ENCODE assay signal across 8 cellular contexts in genomic region chr12:7018350-7019042, GRCh38. TPM values are rescaled to one million over a fixed set of nuclear protein-coding genes. Genes with fewer than 3 reads are reported as not detected.
DNase-seq lines count a peak whose midpoint lies in the region; ATAC-seq, FAIRE-seq and TF ChIP-seq lines count a peak whose summit lies in the region.

LPCAT3 (minus strand) TSS chr12:7018476; CDS start chr12:7018424, 52 bp downstream.

- peaks cover 11% of the 10 kb centered on the region for H3K36me3 Mint-ChIP-seq in CD4-positive, alpha-beta T cell (ENCODE audit: low read depth)

- TF ChIP-seq CTCF in CD4-positive, alpha-beta T cell (IDR thresholded peaks at IDR 0.05): peak; percentile 87
- peak; percentile 87 for TF ChIP-seq CTCF in HepG2 (CRISPR knock-in tag; IDR thresholded peaks at IDR 0.05)

- H3K9ac ChIP-seq in HepG2 (ENCODE audit: insufficient read depth, low read depth, low read length): peak within 1 kb of the TSS; percentile 79

- no peaks in the 10 kb centered on the region for H3K9me3 ChIP-seq in CD4-positive, alpha-beta T cell (ENCODE audit: control insufficient read depth, low read length)
- H3K9me3 ChIP-seq in HepG2 (ENCODE audit: low read length): no peaks in the 10 kb centered on the region

- peaks cover 30% of the 10 kb centered on the region for H3K4me1 Mint-ChIP-seq in CD4-positive, alpha-beta T cell (ENCODE audit: low read depth)

- H4K20me1 ChIP-seq in HepG2 (ENCODE audit: insufficient read depth, low read length): no peaks in the 10 kb centered on the region

- peak; percentile 96 for ATAC-seq in CD4-positive, alpha-beta T cell (ENCODE audit: poor library complexity)
- ATAC-seq in GM19397 (IDR thresholded peaks at IDR 0.05; ENCODE audit: unreplicated experiment) (peak; percentile 94), HG03571 (IDR thresholded peaks at IDR 0.05; ENCODE audit: unreplicated experiment) (peak; percentile 86), HepG2 (peak; percentile 96)

- TF ChIP-seq RAD21 in HepG2 (CRISPR knock-in tag; IDR thresholded peaks at IDR 0.05): peak; percentile 92

- TF ChIP-seq POLR2A in HepG2 (IDR thresholded peaks at IDR 0.05; ENCODE audit: insufficient read depth in 1 of 2, low read depth in 2 of 2, low read length in 2 of 2): peak; percentile 71 to 78

- in situ Hi-C loops in HepG2 (cut with HindIII; ENCODE audit: extremely low pct_ligation_motif_present, low pct_unique_long_range_greater_than_20kb): loop anchor here (5.0 kb wide), 1 partner anchor 36 kb away; no protein-coding TSS in a partner anchor

- POLR2A ChIA-PET in CD4-positive, alpha-beta T cell (lab: Charles Lee): interaction anchor here (0.6 to 3.4 kb wide), 18 partner anchors 10 to 622 kb away, joined by 3 to 42 read pairs (median 4); partner anchors contain the start of genes C12orf57, C1RL, RNU7-1 and SPSB2
- POLR2A ChIA-PET in HepG2 (lab: Yijun Ruan, JAX): interaction anchor here (0.6 to 4.1 kb wide), 21 partner anchors 9 to 418 kb away, joined by 3 to 52 read pairs (median 5); partner anchors contain the start of genes C12orf57, C1RL, RNU7-1 and SPSB2

- H3K27ac Mint-ChIP-seq in CD4-positive, alpha-beta T cell: peak within 1 kb of the TSS; percentile 62

- WGBS in HepG2 (ENCODE audit: low lambda C conversion rate): 2% methylated on average over 11 of the region's 77 CpGs

- H3K4me3 ChIP-seq in HepG2 (replicated peaks in 1 of 3; ENCODE audit: insufficient read depth in 1 of 3, low read depth in 2 of 3, low read length in 3 of 3): peak within 1 kb of the TSS; percentile 60 to 97 (median 85)

- no peaks in the 10 kb centered on the region for H3K27me3 ChIP-seq in CD4-positive, alpha-beta T cell (ENCODE audit: control insufficient read depth, insufficient read depth, low read length)
- no peaks in the 10 kb centered on the region; a peak in 1 of 5 replicates for H3K27me3 ChIP-seq in HepG2 (ENCODE audit: control insufficient read depth in 1 of 2, insufficient read depth in 2 of 2, low read length in 2 of 2)

- peak within 1 kb of the TSS; percentile 54 for H2AFZ ChIP-seq in HepG2 (ENCODE audit: low read length)

- H3K27ac ChIP-seq in CD4-positive, alpha-beta T cell (ENCODE audit: low read depth, low read length): peak within 1 kb of the TSS; percentile 87
- peak within 1 kb of the TSS; percentile 97 for H3K27ac ChIP-seq in HepG2 (ENCODE audit: extremely low read length, insufficient read depth, low read length)

- peak; percentile 85 for FAIRE-seq in HepG2 (lab: Jason Lieb, UNC)

- H3K27me3 Mint-ChIP-seq in CD4-positive, alpha-beta T cell: no peaks in the 10 kb centered on the region

- CTCF ChIA-PET in CD4-positive, alpha-beta T cell (lab: Charles Lee): interaction anchor here (0.7 to 1.6 kb wide), 17 partner anchors 11 to 170 kb away, joined by 3 to 14 read pairs (median 3); partner anchors contain the start of genes C12orf57, ENO2, RNU7-1 and SPSB2
- CTCF ChIA-PET in HepG2 (lab: Yijun Ruan, JAX; ENCODE audit: low intra/inter-chr PET ratio, low total read pairs): interaction anchor here (0.9 to 1.3 kb wide), 3 partner anchors 53 to 74 kb away, joined by 3 to 4 read pairs (median 4); partner anchors contain the start of genes C12orf57, C1R and RNU7-1

- intact Hi-C loops in CD4-positive, alpha-beta T cell (cut with DNase I, micrococcal nuclease): loop anchor here (1.0 to 5.0 kb wide), 8 partner anchors 48 to 169 kb away; partner anchors contain the start of genes C1RL (in 2 of the 2), EMG1 (in 2 of the 2), PHB2 (in 2 of the 2) and SPSB2 (in 2 of the 2)
- intact Hi-C loops in HepG2 (cut with micrococcal nuclease; ENCODE audit: unreplicated experiment): loop anchor here (1.0 to 2.0 kb wide), 2 partner anchors 38 to 48 kb away; partner anchors contain the start of genes EMG1 and PHB2

- H3K4me3 Mint-ChIP-seq in CD4-positive, alpha-beta T cell: peak within 1 kb of the TSS; percentile 87

- peaks cover 0 to under 1% of the 10 kb centered on the region in 2 experiments; a peak in 3 of 5 replicates for H3K36me3 ChIP-seq in HepG2 (replicated peaks in 1 of 2; ENCODE audit: control insufficient read depth in 1 of 2, insufficient read depth in 2 of 2, low read length in 2 of 2)

- H3K4me1 ChIP-seq in HepG2 (ENCODE audit: insufficient read depth, low read length): peaks cover 35% of the 10 kb centered on the region

- peak within 1 kb of the TSS; percentile 88 for H3K4me2 ChIP-seq in HepG2 (ENCODE audit: low read depth, low read length)

- peaks cover 31% of the 10 kb centered on the region for H3K79me2 ChIP-seq in HepG2 (ENCODE audit: insufficient read depth, low read length)

- no TSS peak for BruUV-seq in HepG2 (replicated peaks; lab: Mats Ljungman, UMichigan)

- no peaks in the 10 kb centered on the region for H3K9me3 Mint-ChIP-seq in CD4-positive, alpha-beta T cell

- peak; percentile 94 to 97 (median 95) for DNase-seq in CD4-positive, alpha-beta T cell
- DNase-seq in NCI-H774 (lab: John Stamatoyannopoulos, UW) (peak; percentile 99), dermis blood vessel endothelial cell (peak; percentile 95), HepG2 (ENCODE audit: low spot score) (peak; percentile 92)
- DNase-seq in activated CD4-positive, alpha-beta T cell treated with anti-CD3 and anti-CD28 coated beads, Interleukin-2, amount 50 U/mL, for 4 hours: peak; percentile 97
- DNase-seq in stimulated activated CD4-positive, alpha-beta T cell treated with anti-CD3 and anti-CD28 coated beads, Interleukin-4, amount 100 ng/mL, for 1 hour: peak; percentile 96

- TF ChIP-seq EP300 in HepG2 (IDR thresholded peaks at IDR 0.05; ENCODE audit: low read depth in 2 of 2, low read length in 2 of 2) (peak in 1 of 2 experiments; percentile 34; a peak in 1 of 4 replicates), HepG2 (CRISPR knock-in tag; IDR thresholded peaks at IDR 0.05; ENCODE audit: borderline replicate concordance) (no peak)

TF ChIP-seq in HepG2, 621 proteins besides CTCF, POLR2A, EP300 and RAD21 (continues in another document):
- TF ChIP-seq ZNF891 (CRISPR knock-in tag; IDR thresholded peaks at IDR 0.05): no peak
- TF ChIP-seq SP5 (CRISPR knock-in tag; IDR thresholded peaks at IDR 0.05; ENCODE audit: borderline replicate concordance, low read depth): peak; percentile 8; the same call in 1 of the 2 replicates
- no peak for TF ChIP-seq RARG (CRISPR knock-in tag; IDR thresholded peaks at IDR 0.05; ENCODE audit: low read depth)
- TF ChIP-seq THAP7 (CRISPR knock-in tag; IDR thresholded peaks at IDR 0.05): 0 out of 2 replicates have a peak, but pooled peaks have one; percentile 60
- TF ChIP-seq ZGPAT (CRISPR knock-in tag; IDR thresholded peaks at IDR 0.05): peak; percentile 84; the same call in 1 of the 2 replicates
- no peak for TF ChIP-seq FOXA1 (IDR thresholded peaks at IDR 0.05)
- TF ChIP-seq FOXA1 (CRISPR knock-in tag; IDR thresholded peaks at IDR 0.05): 0 out of 2 replicates have a peak, but pooled peaks have one; percentile 7

RNA-seq across cellular contexts. Expression of gene LPCAT3, which starts in this region (rescaled TPM):
- 10 to 100 TPM; 11.8 to 14.8 TPM for total RNA-seq in CD4-positive, alpha-beta T cell
- total RNA-seq in dermis blood vessel endothelial cell (8.0 and 15.3 TPM in 2 replicates), HepG2 (2016; rRNA removed; fragmentation: Illumina TruSeq; extraction: Trizol) (22.1 and 44.5 TPM in 2 replicates)
- total RNA-seq in HepG2 (2016; cell fraction: cytosol; rRNA removed; fragmentation: Illumina TruSeq; extraction: Trizol; ENCODE audit: low read depth): 15.6 and 16.1 TPM in 2 replicates
- total RNA-seq in HepG2 (2016; cell fraction: insoluble cytoplasmic fraction; rRNA removed; fragmentation: Illumina TruSeq; extraction: Trizol): 19.8 and 46.9 TPM in 2 replicates
- 25.0 and 25.2 TPM in 2 replicates for total RNA-seq in HepG2 (2016; cell fraction: membrane; rRNA removed; fragmentation: Illumina TruSeq; extraction: Trizol)
- 47.0 and 56.7 TPM in 2 replicates for total RNA-seq in HepG2 (2016; cell fraction: nucleus; rRNA removed; fragmentation: Illumina TruSeq; extraction: Trizol)
- 62.7 and 64.3 TPM in 2 replicates for polyA plus RNA-seq in HepG2 (2011; rRNA removed)
- 50.0 and 61.5 TPM in 2 replicates for polyA plus RNA-seq in HepG2 (2011; cell fraction: cytosol; rRNA removed)
- polyA plus RNA-seq in HepG2 (2011; cell fraction: nucleus; rRNA removed): 28.8 and 35.4 TPM in 2 replicates
- polyA plus RNA-seq in HepG2 (2012): 34.6 and 45.3 TPM in 2 replicates
- polyA plus RNA-seq in HepG2 (2016; cell fraction: cytosol; fragmentation: Illumina TruSeq; extraction: Trizol; ENCODE audit: low read depth): 12.9 and 13.6 TPM in 2 replicates
- polyA plus RNA-seq in HepG2 (2016; cell fraction: insoluble cytoplasmic fraction; fragmentation: Illumina TruSeq; extraction: Trizol; ENCODE audit: low read depth): 25.6 and 31.4 TPM in 2 replicates
- polyA plus RNA-seq in HepG2 (2016; cell fraction: membrane; fragmentation: Illumina TruSeq; extraction: Trizol; ENCODE audit: low read depth): 26.7 TPM in 2 replicates
- polyA plus RNA-seq in HepG2 (2016; cell fraction: nucleus; fragmentation: Illumina TruSeq; extraction: Trizol; ENCODE audit: insufficient read depth, low read depth): 89.0 and 95.4 TPM in 2 replicates
- 92.1 and 114 TPM in 2 replicates for polyA minus RNA-seq in HepG2 (2011; rRNA and poly(A)+ RNA removed; ENCODE audit: low replicate concordance)
- 27.7 TPM in 2 replicates for polyA minus RNA-seq in HepG2 (2011; cell fraction: cytosol; rRNA and poly(A)+ RNA removed)
- polyA minus RNA-seq in HepG2 (2011; cell fraction: nucleus; rRNA and poly(A)+ RNA removed): 34.9 and 49.9 TPM in 2 replicates

Comparison
In these comparisons a context has a peak if more than half of its experiments do, and no peak if none do; other contexts are left out.
1. Peak in every context shown above with its lines: DNase-seq, ATAC-seq, H3K4me3 ChIP-seq and H3K27ac ChIP-seq.